ENCODE assay signal across 13 cellular contexts in genomic region chr5:13660072-13660471, GRCh38.
DNase-seq lines count a peak whose midpoint lies in the region; ATAC-seq, FAIRE-seq and TF ChIP-seq lines count a peak whose summit lies in the region.
"Had no signal": no experiment of that assay in that cellular context is flagged by ENCODE, and none has a peak within 500 bp of the region (broad histone marks: within the 10 kb centered on the region; RNA-seq: fewer than 3 reads in every experiment).

No MANE protein-coding gene starts in this region.

- H4K20me1 ChIP-seq in OCI-LY7 (ENCODE audit: insufficient read depth, low read length) (no peaks in the 10 kb centered on the region), endothelial cell of umbilical vein (replicated peaks; ENCODE audit: control insufficient read depth, extremely low read depth, insufficient read depth, low read length) (no peaks in the 10 kb centered on the region), osteoblast (ENCODE audit: insufficient read depth, low read length) (no peaks in the 10 kb centered on the region)

- dilution Hi-C loops in endothelial cell of umbilical vein (cut with MboI; ENCODE audit: extremely low pct_ligation_motif_present, low sequenced_read_pairs) = no loop called here

- POLR2A ChIA-PET in OCI-LY7 (lab: Charles Lee) = interaction anchor here (0.8 kb wide), 1 partner anchor 9 kb away, joined by 3 read pairs; no protein-coding TSS in a partner anchor
- POLR2A ChIA-PET in endothelial cell of umbilical vein (lab: Charles Lee) = no interaction called here

- H3K27ac ChIP-seq in OCI-LY7 (ENCODE audit: low read depth, low read length, poor library complexity, severe bottlenecking) (no peak overlapping the region), endothelial cell of umbilical vein (ENCODE audit: insufficient read depth, low read depth, low read length) (no peak overlapping the region), osteoblast (ENCODE audit: low read depth, low read length) (no peak overlapping the region)
- H3K27ac ChIP-seq: ascending aorta, SJSA1 had no signal

- H3K27me3 ChIP-seq in endothelial cell of umbilical vein (ENCODE audit: control insufficient read depth in 2 of 2, insufficient read depth in 2 of 2, low read length in 2 of 2) = no peaks in the 10 kb centered on the region
- no peaks in the 10 kb centered on the region for H3K27me3 ChIP-seq in osteoblast (ENCODE audit: insufficient read depth, low read length)
- H3K27me3 ChIP-seq: ascending aorta, SJSA1 had no signal

- no TSS peak for BruUV-seq in OCI-LY7 (replicated peaks; lab: Mats Ljungman, UMichigan)
- BruUV-seq in endothelial cell of umbilical vein (replicated peaks; lab: Mats Ljungman, UMichigan) = no TSS peak

- H3K9me2 ChIP-seq in OCI-LY7 (ENCODE audit: insufficient read depth, low read length) = no peaks in the 10 kb centered on the region

- H3K4me3 ChIP-seq in OCI-LY7 (ENCODE audit: low read depth, low read length, poor library complexity, severe bottlenecking) (no peak overlapping the region), endothelial cell of umbilical vein (replicated peaks in 1 of 3; ENCODE audit: insufficient read depth in 1 of 3, low read depth in 1 of 3, low read length in 3 of 3) (no peak overlapping the region), osteoblast (ENCODE audit: insufficient read depth, low read length) (no peak overlapping the region)
- H3K4me3 ChIP-seq: ascending aorta, SJSA1 had no signal

- no peak for TF ChIP-seq POLR2A in endothelial cell of umbilical vein (IDR thresholded peaks at IDR 0.05; ENCODE audit: low read depth, low read length)

- DNase-seq in DMS53 (lab: John Stamatoyannopoulos, UW) (peak; percentile 20), DMS53 treated with DMSO at 0.1 percent for 48 hours (lab: John Stamatoyannopoulos, UW; ENCODE audit: unreplicated experiment) (no peak), OCI-LY7 (ENCODE audit: low spot score) (no peak), endothelial cell of umbilical vein (ENCODE audit: low read depth, low spot score) (peak; percentile 17), osteoblast (ENCODE audit: insufficient read length, low spot score, missing footprints) (peak; percentile 2), middle frontal gyrus (ENCODE audit: extremely low spot score, low spot score) (no peak)
- DNase-seq: foreskin melanocyte, NCI-H1417 treated with DMSO at 0.1 percent for 48 hours, small intestine had no signal

- CTCF ChIA-PET in OCI-LY7 (lab: Charles Lee; ENCODE audit: unreplicated experiment) = no interaction called here
- CTCF ChIA-PET in endothelial cell of umbilical vein (lab: Charles Lee) = interaction anchor here (0.8 to 1.2 kb wide), 2 partner anchors 70 to 1636 kb away, joined by 3 to 4 read pairs; no protein-coding TSS in a partner anchor

- TF ChIP-seq CTCF in OCI-LY7 (conservative IDR thresholded peaks at IDR 0.05; ENCODE audit: low read length) (0 out of 2 replicates have a peak, but pooled peaks have one; percentile 9), endothelial cell of umbilical vein (IDR thresholded peaks at IDR 0.05; ENCODE audit: extremely low read depth in 1 of 2, insufficient read depth in 1 of 2, low read depth in 1 of 2, low read length in 2 of 2) (no peak), osteoblast (IDR thresholded peaks at IDR 0.05; ENCODE audit: extremely low read depth, low read depth, low read length) (no peak)

- no peak overlapping the region for H3K4me2 ChIP-seq in OCI-LY7 (ENCODE audit: low read length)
- no peak overlapping the region for H3K4me2 ChIP-seq in endothelial cell of umbilical vein (ENCODE audit: insufficient read depth, low read length)
- H3K4me2 ChIP-seq in osteoblast (ENCODE audit: insufficient read depth, low read length) = no peak overlapping the region

- no peaks in the 10 kb centered on the region for H3K36me3 ChIP-seq in OCI-LY7 (ENCODE audit: insufficient read depth, low read length)
- no peaks in the 10 kb centered on the region for H3K36me3 ChIP-seq in endothelial cell of umbilical vein (ENCODE audit: control insufficient read depth in 2 of 2, extremely low read depth in 1 of 2, insufficient read depth in 2 of 2, low read length in 2 of 2)
- H3K36me3 ChIP-seq in osteoblast (ENCODE audit: insufficient read depth, low read length) = no peaks in the 10 kb centered on the region
- H3K36me3 ChIP-seq: ascending aorta, SJSA1 had no signal

- no peaks in the 10 kb centered on the region for H3K9me3 ChIP-seq in OCI-LY7 (ENCODE audit: low read length)
- no peaks in the 10 kb centered on the region for H3K9me3 ChIP-seq in endothelial cell of umbilical vein (replicated peaks; ENCODE audit: control insufficient read depth, insufficient read depth, low read length)
- H3K9me3 ChIP-seq in osteoblast (ENCODE audit: low read depth, low read length) = peaks cover 2% of the 10 kb centered on the region
- H3K9me3 ChIP-seq: ascending aorta, SJSA1 had no signal

- H3K4me1 ChIP-seq in OCI-LY7 (ENCODE audit: insufficient read depth, low read length, poor library complexity, severe bottlenecking) (no peaks in the 10 kb centered on the region), endothelial cell of umbilical vein (ENCODE audit: control insufficient read depth, extremely low read depth, insufficient read depth, low read length) (peaks cover 10% of the 10 kb centered on the region), osteoblast (ENCODE audit: insufficient read depth, low read length) (no peaks in the 10 kb centered on the region)
- H3K4me1 ChIP-seq: ascending aorta, SJSA1 had no signal

- no peak overlapping the region for H2AFZ ChIP-seq in OCI-LY7 (ENCODE audit: low read length)
- H2AFZ ChIP-seq in endothelial cell of umbilical vein (ENCODE audit: low read depth, low read length) = no peak overlapping the region
- no peak overlapping the region for H2AFZ ChIP-seq in osteoblast (ENCODE audit: low read length)

- intact Hi-C loops in OCI-LY7 (cut with micrococcal nuclease; ENCODE audit: unreplicated experiment) (no loop called here), endothelial cell of umbilical vein (cut with micrococcal nuclease) (loop anchor here (5.0 kb wide), 1 partner anchor 408 kb away; no protein-coding TSS in a partner anchor)

- H3K79me2 ChIP-seq in OCI-LY7 (ENCODE audit: insufficient read depth, low read depth, low read length) (no peaks in the 10 kb centered on the region), endothelial cell of umbilical vein (ENCODE audit: control insufficient read depth, insufficient read depth, low read length) (no peaks in the 10 kb centered on the region), osteoblast (ENCODE audit: insufficient read depth, low read length) (no peaks in the 10 kb centered on the region)

- FAIRE-seq in endothelial cell of umbilical vein (lab: Jason Lieb, UNC) = no peak
- FAIRE-seq: small intestine had no signal

- H3K9me1 ChIP-seq in endothelial cell of umbilical vein (replicated peaks; ENCODE audit: control insufficient read depth, extremely low read depth, insufficient read depth, low read length) = no peaks in the 10 kb centered on the region

- H3K9ac ChIP-seq in endothelial cell of umbilical vein (replicated peaks; ENCODE audit: extremely low read depth, insufficient read depth, low read length) = no peak overlapping the region

- ATAC-seq in HG02852 (IDR thresholded peaks at IDR 0.05; ENCODE audit: unreplicated experiment) = no peak
- no peak for ATAC-seq in HG02678 (IDR thresholded peaks at IDR 0.05; ENCODE audit: unreplicated experiment)

TF ChIP-seq in endothelial cell of umbilical vein, 7 proteins besides CTCF, POLR2A, EP300 and RAD21:
- no peak for TF ChIP-seq FOS (IDR thresholded peaks at IDR 0.05; ENCODE audit: borderline replicate concordance, insufficient read depth, low read length)
- TF ChIP-seq GATA2 (IDR thresholded peaks at IDR 0.05; ENCODE audit: insufficient read depth, insufficient read length, low read depth, low read length) = no peak
- TF ChIP-seq, protein P1, sequence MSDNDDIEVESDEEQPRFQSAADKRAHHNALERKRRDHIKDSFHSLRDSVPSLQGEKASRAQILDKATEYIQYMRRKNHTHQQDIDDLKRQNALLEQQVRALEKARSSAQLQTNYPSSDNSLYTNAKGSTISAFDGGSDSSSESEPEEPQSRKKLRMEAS (IDR thresholded peaks at IDR 0.05; ENCODE audit: insufficient read depth, insufficient read length) = no peak
- no peak for TF ChIP-seq EZH2 (IDR thresholded peaks at IDR 0.05; ENCODE audit: borderline replicate concordance, low read depth, low read length, severe bottlenecking)
- TF ChIP-seq JUN (IDR thresholded peaks at IDR 0.05; ENCODE audit: borderline replicate concordance, insufficient read depth, insufficient read length, low read depth) = no peak
- no peak for TF ChIP-seq MYC (IDR thresholded peaks at IDR 0.05; ENCODE audit: low read depth, low read length)
- no peak for TF ChIP-seq POLR2AphosphoS5 (IDR thresholded peaks at IDR 0.05; ENCODE audit: insufficient read depth, low read depth, low read length)

Comparison
In these comparisons a context has a peak if more than half of its experiments do, and no peak if none do; other contexts are left out.
1. DNase-seq: peak in DMS53 (single experiment), endothelial cell of umbilical vein (single experiment) and osteoblast (single experiment); none in DMS53 treated with DMSO at 0.1 percent for 48 hours (single experiment), OCI-LY7 (single experiment) and middle frontal gyrus (single experiment).